ENCODE assay signal across 19 cellular contexts in genomic region chr18:26051845-26052244, GRCh38. TPM values are rescaled to one million over a fixed set of nuclear protein-coding genes. Genes with fewer than 3 reads are reported as not detected.
A peak's percentile ranks its signal among the peaks of the same experiment; 100 is the strongest.
DNase-seq lines count a peak whose midpoint lies in the region; TF ChIP-seq lines count a peak whose summit lies in the region.
"Had no signal": no experiment of that assay in that cellular context is flagged by ENCODE, and none has a peak within 500 bp of the region (broad histone marks: within the 10 kb centered on the region; RNA-seq: fewer than 3 reads in every experiment).

No MANE protein-coding gene starts in this region.

- no peak overlapping the region for H3K27ac ChIP-seq in Peyer's patch
- no peak overlapping the region for H3K27ac ChIP-seq in trophoblast cell (ENCODE audit: low read depth, low read length)
- H3K27ac ChIP-seq: upper lobe of left lung had no signal

- no CpG with 5 or more reads among the region's 1 CpG for WGBS in trophoblast cell (ENCODE audit: extremely low coverage, insufficient coverage, insufficient read length)

- H3K36me3 ChIP-seq in Peyer's patch (peaks cover 0 to 42% (median 0%) of the 10 kb centered on the region in 3 donors), trophoblast cell (ENCODE audit: control insufficient read depth in 1 of 2, insufficient read depth in 2 of 2, low read length in 2 of 2) (peaks cover 9 to 13% of the 10 kb centered on the region in 2 experiments)
- H3K36me3 ChIP-seq: BE2C had no signal

- H2BK12ac ChIP-seq in trophoblast cell (ENCODE audit: low read length), result no peak overlapping the region

- no peak overlapping the region for H2AFZ ChIP-seq in trophoblast cell (ENCODE audit: insufficient read depth, low read length, poor library complexity)
- H2AFZ ChIP-seq: GM23338 had no signal

- no peak overlapping the region for H3K4me2 ChIP-seq in trophoblast cell (ENCODE audit: low read length)
- H3K4me2 ChIP-seq: GM23338 had no signal

- H3K18ac ChIP-seq in trophoblast cell (ENCODE audit: low read length), result no peak overlapping the region

- no peak overlapping the region for H3K4ac ChIP-seq in trophoblast cell (ENCODE audit: low read depth, low read length)

- TF ChIP-seq CTCF in LNCaP clone FGC (IDR thresholded peaks at IDR 0.05; ENCODE audit: control insufficient read depth, extremely low read depth, insufficient read depth), result peak; percentile 36
- TF ChIP-seq CTCF in Peyer's patch (IDR thresholded peaks at IDR 0.05), result no peak

- no peaks in the 10 kb centered on the region for H3K79me2 ChIP-seq in trophoblast cell (ENCODE audit: control insufficient read depth, insufficient read depth, low read length, poor library complexity)

- H3K27me3 ChIP-seq in Peyer's patch (no peaks in the 10 kb centered on the region), trophoblast cell (ENCODE audit: insufficient read depth, low read length) (no peaks in the 10 kb centered on the region)
- H3K27me3 ChIP-seq: BE2C, dorsolateral prefrontal cortex, upper lobe of left lung had no signal

- H2BK5ac ChIP-seq in trophoblast cell (ENCODE audit: low read depth, low read length, poor library complexity), result no peak overlapping the region

- H3K4me1 ChIP-seq in Peyer's patch (no peaks in the 10 kb centered on the region), trophoblast cell (ENCODE audit: control insufficient read depth in 1 of 2, insufficient read depth in 2 of 2, low read length in 2 of 2) (no peaks in the 10 kb centered on the region)
- H3K4me1 ChIP-seq: BE2C, upper lobe of left lung had no signal

- H2BK120ac ChIP-seq in trophoblast cell (ENCODE audit: insufficient read depth, low read length, poor library complexity), result no peak overlapping the region

- TF ChIP-seq POLR2A in erythroblast (IDR thresholded peaks at IDR 0.05; ENCODE audit: low read length) (no peak), Peyer's patch (IDR thresholded peaks at IDR 0.05) (no peak)

- no peak overlapping the region for H3K9ac ChIP-seq in trophoblast cell (ENCODE audit: low read length)

- H4K12ac ChIP-seq in trophoblast cell (ENCODE audit: low read depth, low read length), result no peak overlapping the region

- H3K79me1 ChIP-seq in trophoblast cell (ENCODE audit: low read length), result no peaks in the 10 kb centered on the region

- H4K91ac ChIP-seq in trophoblast cell (ENCODE audit: low read depth, low read length), result no peak overlapping the region

- H4K8ac ChIP-seq in trophoblast cell (ENCODE audit: low read depth, low read length), result no peak overlapping the region

- in situ Hi-C loops in SK-MEL-5 (cut with HindIII; ENCODE audit: low pct_unique_long_range_greater_than_20kb, low sequenced_read_pairs), result no loop called here

- no peak overlapping the region for H3K14ac ChIP-seq in trophoblast cell (ENCODE audit: low read length)

- H3K4me3 ChIP-seq in LNCaP clone FGC (ENCODE audit: low read depth, low read length), result no peak overlapping the region
- no peak overlapping the region for H3K4me3 ChIP-seq in Peyer's patch
- no peak overlapping the region for H3K4me3 ChIP-seq in trophoblast cell (ENCODE audit: low read depth, low read length)
- H3K4me3 ChIP-seq: dorsolateral prefrontal cortex, GM23338, upper lobe of left lung had no signal

- H3K23ac ChIP-seq in trophoblast cell (ENCODE audit: low read length), result no peak overlapping the region

- no peak overlapping the region for H2AK5ac ChIP-seq in trophoblast cell (ENCODE audit: low read length)

- DNase-seq in DMS79 (lab: John Stamatoyannopoulos, UW) (peak; percentile 60), LNCaP clone FGC (ENCODE audit: low read depth) (no peak), SK-MEL-5 (ENCODE audit: low read depth, low spot score) (peak; percentile 4), erythroblast (lab: John Stamatoyannopoulos, UW) (peak; percentile 43 to 48), Peyer's patch (no peak), GF-D8 (lab: John Stamatoyannopoulos, UW) (no peak), trophoblast cell (no peak)
- DNase-seq: activated CD4-positive, alpha-beta T cell treated with anti-CD3 and anti-CD28 coated beads, Interleukin-2, amount 10 ng/mL, durations not matched to agents 24 days and 14 days; activated CD8-positive, alpha-beta memory T cell treated with anti-CD3 and anti-CD28 coated beads, Interleukin-2, amount 50 U/mL, for 4 hours; activated effector memory CD4-positive, alpha-beta T cell treated with anti-CD3 and anti-CD28 coated beads, Interleukin-2, amount 50 U/mL, for 16 hours; BE2C; Calu3; dorsolateral prefrontal cortex; natural killer cell; NCI-H2081; posterior cingulate gyrus; stimulated activated naive CD8-positive, alpha-beta T cell treated with anti-CD3 and anti-CD28 coated beads, Interleukin-15, Interleukin-2, amounts not matched to agents 100 U/mL and 50 U/mL, for 24 hours; upper lobe of left lung had no signal

- no peaks in the 10 kb centered on the region for H3K9me3 ChIP-seq in Peyer's patch
- no peaks in the 10 kb centered on the region for H3K9me3 ChIP-seq in trophoblast cell (ENCODE audit: insufficient read depth, low read depth, low read length)
- H3K9me3 ChIP-seq: BE2C, upper lobe of left lung had no signal

RNA-seq across cellular contexts. Expression of gene SS18, which starts 38.6 kb away (rescaled TPM):
- 71.5 and 81.6 TPM in 2 replicates for total RNA-seq in SK-MEL-5 (2014; rRNA removed; shearing (Covaris generic))
- polyA plus RNA-seq in SK-MEL-5 (2015; cell fraction: cytosol; rRNA removed), result 55.8 and 66.8 TPM in 2 replicates
- 474 and 544 TPM in 2 replicates for polyA plus RNA-seq in SK-MEL-5 (2015; cell fraction: nucleus; rRNA removed)
- 100 to 1,000 TPM in 1 of 4 donors, 10 to 100 TPM in 3; 81.8 to 135 (median 93.7) TPM for total RNA-seq in Peyer's patch
- 86.9 and 90.0 TPM in 2 replicates for polyA plus RNA-seq in trophoblast cell (2013)

Comparison
In these comparisons a context has a peak if more than half of its experiments do, and no peak if none do; other contexts are left out.
1. DNase-seq: peak in DMS79 (single experiment), SK-MEL-5 (single experiment) and erythroblast (2 of 2); none in LNCaP clone FGC (single experiment), Peyer's patch (0 of 3), GF-D8 (single experiment) and trophoblast cell (0 of 2).